Comparison of ENCODE assay signal across 14 cellular contexts in genomic region chr4:149499726-149500125, GRCh38.
DNase-seq lines count a peak whose midpoint lies in the region; ATAC-seq and TF ChIP-seq lines count a peak whose summit lies in the region.
"Had no signal": no experiment of that assay in that cellular context is flagged by ENCODE, and none has a peak within 500 bp of the region (broad histone marks: within the 10 kb centered on the region; RNA-seq: fewer than 3 reads in every experiment).

No MANE protein-coding gene starts in this region.

- H3K36me3 Mint-ChIP-seq in Calu3 (ENCODE audit: insufficient read depth, unreplicated experiment) = no peaks in the 10 kb centered on the region
- H3K36me3 Mint-ChIP-seq: CD8-positive, alpha-beta T cell had no signal

- H3K4me1 Mint-ChIP-seq in Calu3 (ENCODE audit: low read depth, unreplicated experiment) = no peaks in the 10 kb centered on the region
- H3K4me1 Mint-ChIP-seq: B cell had no signal

- DNase-seq in COLO829 (ENCODE audit: low spot score) (peak; percentile 78), SK-MEL-5 (ENCODE audit: low read depth, low spot score) (peak; percentile 96), foreskin melanocyte (peak; percentile 92), Calu3 (no peak), NCI-H2029 (lab: John Stamatoyannopoulos, UW) (no peak)
- DNase-seq: AML-193; CD4-positive, alpha-beta T cell; CD8-positive, alpha-beta T cell; COR-L47; DMS79 treated with DMSO at 0.1 percent for 48 hours; GF-D8 had no signal

- ATAC-seq in HG02981 (IDR thresholded peaks at IDR 0.05; ENCODE audit: unreplicated experiment) = no peak
- ATAC-seq: A549; CD8-positive, alpha-beta T cell had no signal

- no peak overlapping the region for H3K4me3 Mint-ChIP-seq in Calu3 (ENCODE audit: low read depth, unreplicated experiment)
- H3K4me3 Mint-ChIP-seq: B cell; CD4-positive, alpha-beta T cell; CD8-positive, alpha-beta T cell had no signal

- peaks cover 8% of the 10 kb centered on the region for H3K9me3 Mint-ChIP-seq in Calu3 (ENCODE audit: low read depth, unreplicated experiment)

- no TSS peak for BruUV-seq in Calu3 (replicated peaks; lab: Mats Ljungman, UMichigan)

- intact Hi-C loops in Calu3 (cut with micrococcal nuclease; ENCODE audit: unreplicated experiment) = no loop called here

- CTCF ChIA-PET in Calu3 (lab: Charles Lee) = no interaction called here

- no peak overlapping the region for H3K27ac Mint-ChIP-seq in Calu3 (ENCODE audit: unreplicated experiment)
- H3K27ac Mint-ChIP-seq: B cell; CD4-positive, alpha-beta T cell; CD8-positive, alpha-beta T cell had no signal

- no peak for TF ChIP-seq CTCF in Calu3 (IDR thresholded peaks at IDR 0.05; ENCODE audit: unreplicated experiment)

- in situ Hi-C loops in SK-MEL-5 (cut with HindIII; ENCODE audit: low pct_unique_long_range_greater_than_20kb, low sequenced_read_pairs) = no loop called here

- no peaks in the 10 kb centered on the region for H3K27me3 Mint-ChIP-seq in Calu3 (ENCODE audit: unreplicated experiment)
- H3K27me3 Mint-ChIP-seq: B cell; CD4-positive, alpha-beta T cell had no signal

Comparison
In these comparisons a context has a peak if more than half of its experiments do, and no peak if none do; other contexts are left out.
1. DNase-seq: peak in COLO829 (single experiment), SK-MEL-5 (single experiment) and foreskin melanocyte (single experiment); none in Calu3 (single experiment) and NCI-H2029 (single experiment).